In the genomic region with DNA sequence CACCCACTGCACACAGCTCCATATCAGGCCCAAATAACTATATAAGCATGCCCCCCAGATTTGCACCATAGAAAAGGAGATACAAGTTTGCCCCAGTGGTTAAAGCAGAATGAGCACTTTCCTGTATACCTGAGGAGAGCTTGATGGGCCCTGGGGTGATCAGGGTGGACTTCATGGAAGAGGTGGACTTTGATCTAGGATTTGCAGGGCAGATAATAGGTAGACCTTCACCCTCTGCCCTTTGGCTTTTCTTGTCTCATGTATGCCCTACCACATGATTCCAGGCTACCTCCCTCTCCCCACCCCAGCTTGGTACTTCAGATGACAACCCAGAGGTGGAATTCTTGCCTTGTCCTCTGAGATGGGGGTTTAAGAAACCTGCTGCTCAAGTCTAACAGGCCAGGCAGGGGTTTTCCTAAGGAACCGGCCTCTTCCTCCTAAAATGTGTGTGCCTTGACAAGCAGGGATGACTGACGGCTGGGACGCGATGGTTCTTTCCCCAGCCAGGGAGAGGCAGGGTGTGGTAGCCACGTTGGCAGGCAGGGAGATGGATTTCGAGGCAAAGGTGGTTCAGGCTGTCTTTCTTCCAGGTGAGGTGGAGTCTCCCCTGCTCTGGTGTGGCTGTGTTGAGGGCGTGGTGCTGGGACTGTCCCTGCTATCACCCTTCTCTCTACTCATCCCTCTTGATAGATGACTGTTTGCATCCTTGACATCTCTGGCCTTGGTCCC, we compare ENCODE assay signal across 34 cellular contexts. TPM values are rescaled to one million over a fixed set of nuclear protein-coding genes. Genes with fewer than 3 reads are reported as not detected.
DNase-seq lines count a peak whose midpoint lies in the region; ATAC-seq, FAIRE-seq and TF ChIP-seq lines count a peak whose summit lies in the region.
"Had no signal": no experiment of that assay in that cellular context is flagged by ENCODE, and none has a peak within 500 bp of the region (broad histone marks: within the 10 kb centered on the region; RNA-seq: fewer than 3 reads in every experiment).

No MANE protein-coding gene starts in this region.

- CTCF ChIA-PET in K562 (lab: Yijun Ruan, JAX; ENCODE audit: low intra/inter-chr PET ratio): no interaction called here

- H3K79me2 ChIP-seq in K562 (ENCODE audit: control insufficient read depth, insufficient read depth, low read length): no peaks in the 10 kb centered on the region
- H3K79me2 ChIP-seq: hepatocyte had no signal

- in situ Hi-C loops in K562 (cut with MboI): no loop called here

- ATAC-seq in K562: no peak
- peak; percentile 46 for ATAC-seq in foreskin keratinocyte
- ATAC-seq in sciatic nerve: no peak
- no peak for ATAC-seq in HG03139 (IDR thresholded peaks at IDR 0.05; ENCODE audit: unreplicated experiment)
- ATAC-seq: gastrocnemius medialis, right cardiac atrium had no signal

- H3K36me3 ChIP-seq in K562 (ENCODE audit: control insufficient read depth, insufficient read depth, low read length): no peaks in the 10 kb centered on the region
- H3K36me3 ChIP-seq: ascending aorta; BLaER1 treated with 17β-estradiol and CSF1 and Interleukin-3, amounts not matched to agents 10 nM and 100 nM; gastrocnemius medialis; neural progenitor cell; SJSA1; stomach; thyroid gland had no signal

- FAIRE-seq in K562 (lab: Jason Lieb, UNC): no peak
- FAIRE-seq: HTR-8/SVneo had no signal

- POLR2A ChIA-PET in K562 (lab: Yijun Ruan, JAX): interaction anchor here (0.6 kb wide), 1 partner anchor 17 kb away, joined by 3 read pairs; no protein-coding TSS in a partner anchor

- peaks cover 6% of the 10 kb centered on the region for H3K9me1 ChIP-seq in K562 (ENCODE audit: control insufficient read depth, insufficient read depth, low read length)

- no peak overlapping the region for H3K4me3 ChIP-seq in K562
- H3K4me3 ChIP-seq: ascending aorta; BLaER1 treated with 17β-estradiol and CSF1 and Interleukin-3, amounts not matched to agents 10 nM and 100 nM; gastrocnemius medialis; hepatocyte; neural progenitor cell; SJSA1; stomach; thyroid gland had no signal

- no peak overlapping the region for H3K4me2 ChIP-seq in K562 (ENCODE audit: insufficient read depth, low read length)
- H3K4me2 ChIP-seq: BLaER1 treated with 17β-estradiol and CSF1 and Interleukin-3, amounts not matched to agents 10 nM and 100 nM; hepatocyte; neural progenitor cell had no signal

- no peak overlapping the region for H3K9ac ChIP-seq in K562 (ENCODE audit: insufficient read depth in 1 of 2, low read depth in 2 of 2, low read length in 2 of 2)
- H3K9ac ChIP-seq: BLaER1 treated with 17β-estradiol and CSF1 and Interleukin-3, amounts not matched to agents 10 nM and 100 nM; neural progenitor cell had no signal

- no peak overlapping the region for H2AFZ ChIP-seq in K562 (ENCODE audit: low read depth, low read length)
- H2AFZ ChIP-seq: hepatocyte, neural progenitor cell had no signal

- no peak overlapping the region for H3K27ac ChIP-seq in K562 (ENCODE audit: extremely low read depth, low read depth, low read length)
- peak overlapping the region; percentile 46 for H3K27ac ChIP-seq in foreskin keratinocyte
- H3K27ac ChIP-seq: ascending aorta; BLaER1 treated with 17β-estradiol and CSF1 and Interleukin-3, amounts not matched to agents 10 nM and 100 nM; gastrocnemius medialis; hepatocyte; neural progenitor cell; SJSA1; stomach; thyroid gland had no signal

- H3K27me3 ChIP-seq in K562 (ENCODE audit: control insufficient read depth in 2 of 2, insufficient read depth in 2 of 2, low read length in 2 of 2) (peaks cover 9 to 40% of the 10 kb centered on the region in 2 experiments; a peak in 3 of 5 replicates), foreskin keratinocyte (no peaks in the 10 kb centered on the region)
- H3K27me3 ChIP-seq: ascending aorta; BLaER1 treated with 17β-estradiol and CSF1 and Interleukin-3, amounts not matched to agents 10 nM and 100 nM; hepatocyte; thyroid gland had no signal

- TF ChIP-seq CTCF in K562 (IDR thresholded peaks at IDR 0.05 in 2 of 3, conservative IDR thresholded peaks at IDR 0.05 in 1 of 3; ENCODE audit: insufficient read depth in 2 of 3, low read depth in 1 of 3, low read length in 3 of 3) (no peak), foreskin keratinocyte (conservative IDR thresholded peaks at IDR 0.05) (no peak)

- no peaks in the 10 kb centered on the region for H3K4me1 ChIP-seq in K562 (replicated peaks in 1 of 2; ENCODE audit: control insufficient read depth in 2 of 2, insufficient read depth in 2 of 2, low read length in 2 of 2)
- peaks cover 12% of the 10 kb centered on the region for H3K4me1 ChIP-seq in foreskin keratinocyte
- H3K4me1 ChIP-seq: ascending aorta; BLaER1 treated with 17β-estradiol and CSF1 and Interleukin-3, amounts not matched to agents 10 nM and 100 nM; gastrocnemius medialis; neural progenitor cell; stomach; thyroid gland had no signal

- TF ChIP-seq RAD21 in K562 (CRISPR knock-in tag; conservative IDR thresholded peaks at IDR 0.05 in 1 of 2, IDR thresholded peaks at IDR 0.05 in 1 of 2): no peak

- TF ChIP-seq EP300 in K562 (IDR thresholded peaks at IDR 0.05; ENCODE audit: low read length): no peak

- no peak for TF ChIP-seq POLR2A in K562 (conservative IDR thresholded peaks at IDR 0.05)

- intact Hi-C loops in K562 (cut with micrococcal nuclease): no loop called here
- intact Hi-C loops in sciatic nerve (cut with DNase I): no loop called here

- no peaks in the 10 kb centered on the region for H3K9me3 ChIP-seq in K562 (replicated peaks; ENCODE audit: control insufficient read depth, insufficient read depth, low read depth, low read length)
- H3K9me3 ChIP-seq: ascending aorta; BLaER1 treated with 17β-estradiol and CSF1 and Interleukin-3, amounts not matched to agents 10 nM and 100 nM; Caco-2; gastrocnemius medialis; thyroid gland had no signal

- DNase-seq in HPDE6-E6E7 (ENCODE audit: extremely low spot score): peak; percentile 69
- no peak for DNase-seq in K562 (ENCODE audit: extremely low read depth in 1 of 4, low spot score in 3 of 4)
- DNase-seq in foreskin keratinocyte: peak; percentile 71 to 76
- peak; percentile 22 for DNase-seq in sciatic nerve (ENCODE audit: low spot score)
- no peak for DNase-seq in cortex of kidney (lab: John Stamatoyannopoulos, UW)
- DNase-seq in 8988T: no peak
- DNase-seq: activated CD4-positive, alpha-beta T cell treated with anti-CD3 and anti-CD28 coated beads for 48 hours; activated effector memory CD4-positive, alpha-beta T cell treated with anti-CD3 and anti-CD28 coated beads, Interleukin-2, amount 50 U/mL, for 16 hours; activated naive CD8-positive, alpha-beta T cell treated with anti-CD3 and anti-CD28 coated beads for 36 hours; Caco-2; caudate nucleus; DMS79; endodermal cell; gastrocnemius medialis; KBM-7; mesenchymal stem cell; NCI-H1105; NCI-H187 treated with DMSO at 0.1 percent for 48 hours; NCI-H2171 treated with DMSO at 0.1 percent for 48 hours; NCI-H510A; right cardiac atrium; stimulated activated CD8-positive, alpha-beta memory T cell treated with anti-CD3 and anti-CD28 coated beads, Interleukin-4, amount 100 ng/mL, for 48 hours; stomach; thyroid gland had no signal

- no TSS peak for BruUV-seq in K562 (replicated peaks; lab: Mats Ljungman, UMichigan)

- H4K20me1 ChIP-seq in K562 (replicated peaks; ENCODE audit: control insufficient read depth, insufficient read depth, low read length): no peaks in the 10 kb centered on the region; the same call in 1 of the 2 replicates
- H4K20me1 ChIP-seq: BLaER1 treated with 17β-estradiol and CSF1 and Interleukin-3, amounts not matched to agents 10 nM and 100 nM had no signal

- WGBS in K562 (ENCODE audit: insufficient coverage, low coverage, missing lambda C conversion rate): 2% methylated on average over 7 of the region's 7 CpGs

TF ChIP-seq in K562, 482 proteins besides CTCF, POLR2A, EP300 and RAD21:
- TF ChIP-seq ZNF57 (CRISPR knock-in tag; IDR thresholded peaks at IDR 0.05): no peak
- peak; percentile 74 for TF ChIP-seq ZFP36 (IDR thresholded peaks at IDR 0.05; ENCODE audit: low read depth, low read length, partially characterized antibody)
- TF ChIP-seq, protein P1, sequence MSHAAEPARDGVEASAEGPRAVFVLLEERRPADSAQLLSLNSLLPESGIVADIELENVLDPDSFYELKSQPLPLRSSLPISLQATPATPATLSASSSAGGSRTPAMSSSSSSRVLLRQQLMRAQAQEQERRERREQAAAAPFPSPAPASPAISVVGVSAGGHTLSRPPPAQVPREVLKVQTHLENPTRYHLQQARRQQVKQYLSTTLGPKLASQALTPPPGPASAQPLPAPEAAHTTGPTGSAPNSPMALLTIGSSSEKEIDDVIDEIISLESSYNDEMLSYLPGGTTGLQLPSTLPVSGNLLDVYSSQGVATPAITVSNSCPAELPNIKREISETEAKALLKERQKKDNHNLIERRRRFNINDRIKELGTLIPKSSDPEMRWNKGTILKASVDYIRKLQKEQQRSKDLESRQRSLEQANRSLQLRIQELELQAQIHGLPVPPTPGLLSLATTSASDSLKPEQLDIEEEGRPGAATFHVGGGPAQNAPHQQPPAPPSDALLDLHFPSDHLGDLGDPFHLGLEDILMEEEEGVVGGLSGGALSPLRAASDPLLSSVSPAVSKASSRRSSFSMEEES (CRISPR knock-in tag; IDR thresholded peaks at IDR 0.05): no peak

RNA-seq across cellular contexts. Expression of a gene that starts 6.6 kb away (rescaled TPM):
- total RNA-seq in K562 (2011; cell fraction: chromatin; rRNA removed; ENCODE audit: low replicate concordance): not detected in 2 replicates
- total RNA-seq in K562 (2011; cell fraction: nucleolus; rRNA removed): not detected in 2 replicates
- total RNA-seq in K562 (2011; cell fraction: nucleoplasm; rRNA removed): not detected in 2 replicates
- total RNA-seq in K562 (2014; rRNA removed): not detected in 2 replicates
- not detected in 2 replicates for total RNA-seq in K562 (2014; rRNA removed; fragmentation: Illumina TruSeq; extraction: Trizol)
- total RNA-seq in K562 (2015; rRNA removed; fragmentation: Illumina TruSeq; extraction: Trizol): not detected in 2 replicates
- total RNA-seq in K562 (2021): not detected in 2 replicates
- polyA plus RNA-seq in K562 (2011; rRNA removed): not detected in 2 replicates
- polyA plus RNA-seq in K562 (2011; cell fraction: cytosol; rRNA removed): not detected in 2 replicates
- not detected in 2 replicates for polyA plus RNA-seq in K562 (2011; cell fraction: nucleus; rRNA removed)
- not detected in 2 replicates for polyA plus RNA-seq in K562 (2012)
- polyA plus RNA-seq in K562 (2014; fragmentation: Illumina TruSeq; extraction: Trizol): not detected in 2 replicates
- polyA plus RNA-seq in K562 (2014; fragmentation: Nextera tagmentation; extraction: Ambion mirVana): not detected
- polyA plus RNA-seq in K562 (2014; rRNA removed): not detected in 2 replicates
- polyA minus RNA-seq in K562 (2011; rRNA and poly(A)+ RNA removed): not detected in 2 replicates
- polyA minus RNA-seq in K562 (2011; cell fraction: cytosol; rRNA and poly(A)+ RNA removed): not detected in 2 replicates
- polyA minus RNA-seq in K562 (2011; cell fraction: nucleus; rRNA and poly(A)+ RNA removed): not detected in 2 replicates
- total RNA-seq in foreskin keratinocyte: 0.54 and 0.56 TPM in 2 replicates
- 0.66 TPM in 2 replicates for polyA plus RNA-seq in foreskin keratinocyte
- total RNA-seq in sciatic nerve: not detected
- total RNA-seq: activated CD8-positive, alpha-beta memory T cell treated with anti-CD3 and anti-CD28 coated beads for 36 hours; activated naive CD8-positive, alpha-beta T cell treated with anti-CD3 and anti-CD28 coated beads for 36 hours; Caco-2; endodermal cell; gastrocnemius medialis; M059J; RPMI7951; SJSA1; thyroid gland had no signal

Comparison
In these comparisons a context has a peak if more than half of its experiments do, and no peak if none do; other contexts are left out.
1. DNase-seq: peak in HPDE6-E6E7 (single experiment), foreskin keratinocyte (2 of 2) and sciatic nerve (single experiment); none in K562 (0 of 4), cortex of kidney (single experiment) and 8988T (single experiment).